ENCODE assay signal across 8 cellular contexts in genomic region chr17:64667807-64668721, GRCh38. TPM values are rescaled to one million over a fixed set of nuclear protein-coding genes. Genes with fewer than 3 reads are reported as not detected.
DNase-seq lines count a peak whose midpoint lies in the region; ATAC-seq, FAIRE-seq and TF ChIP-seq lines count a peak whose summit lies in the region.
"Not testable (repeated sequence)": the region's sequence is repeated elsewhere in the genome, so short reads cannot be mapped to it uniquely, and the experiment has no call there.

No MANE protein-coding gene starts in this region.

- H3K27me3 Mint-ChIP-seq in astrocyte (ENCODE audit: low read depth, unreplicated experiment), result not testable (repeated sequence)

- not testable (repeated sequence) for H3K56ac ChIP-seq in mesendoderm (ENCODE audit: low read length)

- not testable (repeated sequence) for H4K20me1 ChIP-seq in GM23248 (ENCODE audit: insufficient read depth); astrocyte (ENCODE audit: insufficient read depth, low read length); hepatocyte (ENCODE audit: insufficient read depth, poor library complexity, severe bottlenecking)

- H3K36me3 Mint-ChIP-seq in astrocyte (ENCODE audit: low read depth, unreplicated experiment), result not testable (repeated sequence)

- ATAC-seq in A549 (peak; percentile 46 to 54; a peak in 4 of 6 replicates), RWPE2 (ENCODE audit: low read depth) (peak; percentile 53)

- H3K27ac ChIP-seq in A549 (peak overlapping the region; percentile 48 to 80), GM23248 (peak overlapping the region; percentile 46), RWPE2 (ENCODE audit: poor library complexity, severe bottlenecking) (peak overlapping the region; percentile 80), astrocyte (ENCODE audit: low read depth, low read length) (peak overlapping the region; percentile 19), hepatocyte (peak overlapping the region; percentile 49)
- H3K27ac ChIP-seq in mesendoderm (ENCODE audit: low read depth, low read length), result not testable (repeated sequence)

- WGBS in A549 (ENCODE audit: missing lambda C conversion rate), result 17% methylated on average over 14 of the region's 14 CpGs
- WGBS in GM23248 (ENCODE audit: low coverage in 1 of 2, low lambda C conversion rate in 2 of 2, missing lambda C conversion rate in 2 of 2), 2 experiments, result 65 to 68% methylated on average over 14 of the region's 14 CpGs
- 50% methylated on average over 14 of the region's 14 CpGs for WGBS in hepatocyte (ENCODE audit: low lambda C conversion rate, missing lambda C conversion rate)
- WGBS in mesendoderm (ENCODE audit: extremely low coverage, insufficient coverage, low lambda C conversion rate), result no CpG with 5 or more reads among the region's 14 CpGs

- TF ChIP-seq POLR2A in A549 (IDR thresholded peaks at IDR 0.05; ENCODE audit: low read length), result not testable (repeated sequence)

- peaks cover 12% of the 10 kb centered on the region for H3K4me1 Mint-ChIP-seq in astrocyte (ENCODE audit: low read depth, unreplicated experiment)

- TF ChIP-seq CTCF in A549 (IDR thresholded peaks at IDR 0.05); RWPE2 (IDR thresholded peaks at IDR 0.05; ENCODE audit: poor library complexity, severe bottlenecking); astrocyte (IDR thresholded peaks at IDR 0.05; ENCODE audit: insufficient read depth, low read depth, low read length); epithelial cell of esophagus (IDR thresholded peaks at IDR 0.05; ENCODE audit: insufficient read depth, low read depth, low read length, missing control alignments); hepatocyte (IDR thresholded peaks at IDR 0.05; ENCODE audit: poor library complexity): not testable (repeated sequence)

- peak overlapping the region; percentile 26 for H3K27ac Mint-ChIP-seq in astrocyte (ENCODE audit: unreplicated experiment)

- H3K9me3 ChIP-seq in A549; GM23248 (ENCODE audit: low read depth); RWPE2 (ENCODE audit: severe bottlenecking); astrocyte (ENCODE audit: insufficient read depth, low read depth, low read length); hepatocyte (ENCODE audit: low read depth): not testable (repeated sequence)

- H3K4me2 ChIP-seq in A549 (peak overlapping the region; percentile 54), GM23248 (ENCODE audit: unreplicated experiment) (peak overlapping the region; percentile 62)
- not testable (repeated sequence) for H3K4me2 ChIP-seq in astrocyte (ENCODE audit: low read length); hepatocyte; mesendoderm (ENCODE audit: low read length)

- not testable (repeated sequence) for H3K4me3 ChIP-seq in A549; GM23248; RWPE2 (ENCODE audit: severe bottlenecking); astrocyte (ENCODE audit: insufficient read depth, low read depth, low read length); epithelial cell of esophagus (ENCODE audit: low read length); hepatocyte; mesendoderm (ENCODE audit: low read length)

- FAIRE-seq in A549 (lab: Jason Lieb, UNC); astrocyte (lab: Jason Lieb, UNC): not testable (repeated sequence)

- POLR2A ChIA-PET in A549 (lab: Yijun Ruan, JAX), result interaction anchor here (0.7 to 2.5 kb wide), 2 partner anchors 161 to 351 kb away, joined by 4 to 9 read pairs; partner anchors contain the start of genes CEP95 and DDX5

- not testable (repeated sequence) for TF ChIP-seq EP300 in A549 (IDR thresholded peaks at IDR 0.05)

- in situ Hi-C loops in GM23248 (cut with MboI), result not testable (repeated sequence)

- H3K9me2 ChIP-seq in GM23248 (ENCODE audit: insufficient read depth); hepatocyte (replicated peaks; ENCODE audit: insufficient read depth): not testable (repeated sequence)

- H3K27me3 ChIP-seq in GM23248 (replicated peaks; ENCODE audit: insufficient read depth); RWPE2 (ENCODE audit: insufficient read depth, poor library complexity, severe bottlenecking); astrocyte (ENCODE audit: insufficient read depth, low read length); hepatocyte; mesendoderm (ENCODE audit: insufficient read depth, low read length, poor library complexity): not testable (repeated sequence)

- H3K18ac ChIP-seq in mesendoderm (ENCODE audit: low read length), result not testable (repeated sequence)

- H3K36me3 ChIP-seq in GM23248 (ENCODE audit: low read depth); RWPE2 (ENCODE audit: low read depth); astrocyte (ENCODE audit: insufficient read depth, low read length); hepatocyte (replicated peaks; ENCODE audit: insufficient read depth, low read depth); mesendoderm (ENCODE audit: control insufficient read depth, insufficient read depth, low read length): not testable (repeated sequence)

- H2AFZ ChIP-seq in GM23248, result peak overlapping the region; percentile 23
- not testable (repeated sequence) for H2AFZ ChIP-seq in astrocyte (ENCODE audit: low read depth, low read length); hepatocyte

- H4K8ac ChIP-seq in mesendoderm (ENCODE audit: low read depth, low read length), result not testable (repeated sequence)

- not testable (repeated sequence) for H3K9ac ChIP-seq in GM23248; astrocyte (ENCODE audit: low read length); mesendoderm (ENCODE audit: low read length)

- H4K5ac ChIP-seq in mesendoderm (ENCODE audit: low read length), result not testable (repeated sequence)

- H3F3A ChIP-seq in GM23248 (ENCODE audit: insufficient read depth), result peaks cover 48% of the 10 kb centered on the region

- H3K4me1 ChIP-seq in A549 (peaks cover 60% of the 10 kb centered on the region), GM23248 (ENCODE audit: insufficient read depth) (peaks cover 43% of the 10 kb centered on the region), RWPE2 (ENCODE audit: insufficient read depth, poor library complexity, severe bottlenecking) (peaks cover 46% of the 10 kb centered on the region), astrocyte (ENCODE audit: insufficient read depth, low read length) (peaks cover 12% of the 10 kb centered on the region)
- H3K4me1 ChIP-seq in hepatocyte (ENCODE audit: insufficient read depth); mesendoderm (ENCODE audit: control insufficient read depth, low read depth, low read length): not testable (repeated sequence)

- H2BK15ac ChIP-seq in mesendoderm (replicated peaks; ENCODE audit: low read depth), result not testable (repeated sequence)

- not testable (repeated sequence) for H2BK120ac ChIP-seq in mesendoderm (ENCODE audit: low read depth, low read length)

- DNase-seq in A549 (ENCODE audit: low read depth in 1 of 2, low spot score in 1 of 2) (peak in 1 of 2 experiments; percentile 79), GM23248 (peak; percentile 45), LoVo (ENCODE audit: low spot score) (peak; percentile 52), astrocyte (ENCODE audit: low read depth) (peak; percentile 61), epithelial cell of esophagus (ENCODE audit: low read depth) (peak; percentile 58), hepatocyte (ENCODE audit: low spot score) (peak; percentile 30), mesendoderm (peak; percentile 29)
- not testable (repeated sequence) for DNase-seq in RWPE2 (ENCODE audit: low spot score)

- not testable (repeated sequence) for H3K79me2 ChIP-seq in GM23248 (ENCODE audit: insufficient read depth); astrocyte (ENCODE audit: insufficient read depth, low read length); hepatocyte; mesendoderm (ENCODE audit: control insufficient read depth, insufficient read depth, low read length)

- not testable (repeated sequence) for H3K4me3 Mint-ChIP-seq in astrocyte (ENCODE audit: unreplicated experiment)

- H3K23ac ChIP-seq in mesendoderm (ENCODE audit: low read length), result not testable (repeated sequence)

- CTCF ChIA-PET in A549 (lab: Yijun Ruan, JAX), result interaction anchor here (0.5 to 3.5 kb wide), 2 partner anchors 66 to 69 kb away, joined by 4 to 9 read pairs; no protein-coding TSS in a partner anchor

- H2AK5ac ChIP-seq in mesendoderm (ENCODE audit: low read length), result not testable (repeated sequence)

- H2BK5ac ChIP-seq in mesendoderm (ENCODE audit: low read length), result not testable (repeated sequence)

- not testable (repeated sequence) for H3K4ac ChIP-seq in mesendoderm (ENCODE audit: low read depth, low read length)

- TF ChIP-seq RAD21 in A549 (conservative IDR thresholded peaks at IDR 0.05 in 1 of 2, IDR thresholded peaks at IDR 0.05 in 1 of 2), result 0 out of 5 replicates have a peak, but pooled peaks of 1 of the 2 experiments have one; percentile 11

- not testable (repeated sequence) for H3K9me3 Mint-ChIP-seq in astrocyte (ENCODE audit: unreplicated experiment)

- H3K79me1 ChIP-seq in mesendoderm (ENCODE audit: low read length), result not testable (repeated sequence)

TF ChIP-seq in A549, 52 proteins besides CTCF, POLR2A, EP300 and RAD21 (continues in another document):
- TF ChIP-seq FOSL2 (IDR thresholded peaks at IDR 0.05) (peak; percentile 47), FOSL2 (CRISPR knock-in tag; IDR thresholded peaks at IDR 0.05) (peak; percentile 89), JUNB (IDR thresholded peaks at IDR 0.05) (peak; percentile 41; the same call in 1 of the 2 replicates)

RNA-seq across cellular contexts. Expression of gene SMURF2, which starts 6.0 kb away (rescaled TPM):
- polyA plus RNA-seq in A549 (2011; rRNA removed) (26.3 and 29.1 TPM in 2 replicates), A549 (2017; fragmentation: RNase III; extraction: RNeasy Plus Mini Kit Qiagen cat#74134 plus additional on column Dnase treatment) (16.7 to 21.1 TPM (median 17.6 TPM) in 3 replicates), GM23248 (2016; fragmentation: Nextera tagmentation; extraction: Ambion mirVana) (50.8 and 54.3 TPM in 2 replicates), hepatocyte (14.3 and 17.1 TPM in 2 replicates)
- 8.3 and 8.9 TPM in 2 replicates for polyA plus RNA-seq in A549 (2012; cell fraction: cytosol; rRNA removed)
- 7.0 and 11.0 TPM in 2 replicates for polyA plus RNA-seq in A549 (2012; cell fraction: nucleus; rRNA removed)
- 33.6 and 34.0 TPM in 2 replicates for polyA minus RNA-seq in A549 (2011; rRNA and poly(A)+ RNA removed)
- total RNA-seq in GM23248 (2014; rRNA removed; shearing (Covaris generic)), result 157 and 159 TPM in 2 replicates
- total RNA-seq in astrocyte (104 and 126 TPM in 2 replicates), hepatocyte (26.0 and 31.3 TPM in 2 replicates)
- 23.1 TPM for polyA plus RNA-seq in mesendoderm (2013, experiment 1 of 2)
- polyA plus RNA-seq in mesendoderm (2013, experiment 2 of 2), result 23.3 TPM
